8 cellular contexts compared by ENCODE assay signal in the genomic region with DNA sequence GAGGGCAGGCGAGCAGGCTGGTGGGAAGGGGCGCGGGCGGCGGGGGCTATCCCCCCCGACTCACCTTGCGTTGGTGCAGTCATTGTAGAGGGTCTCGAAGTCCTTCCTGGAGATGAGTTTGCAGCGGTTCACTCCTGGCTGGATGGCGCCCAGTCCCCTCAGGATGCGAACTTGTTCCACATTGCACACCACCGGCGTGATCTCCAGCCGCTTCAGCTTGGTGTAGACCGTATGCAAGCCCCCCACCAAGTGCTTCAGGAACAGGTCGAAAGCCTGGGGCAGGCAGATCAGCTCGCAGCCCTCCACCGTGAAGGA. TPM values are rescaled to one million over a fixed set of nuclear protein-coding genes. Genes with fewer than 3 reads are reported as not detected.
DNase-seq lines count a peak whose midpoint lies in the region; ATAC-seq, FAIRE-seq and TF ChIP-seq lines count a peak whose summit lies in the region.

No MANE protein-coding gene starts in this region.

- H3K27ac ChIP-seq in dorsolateral prefrontal cortex = peak overlapping the region in 40 of 59 donors; percentile 7 to 84 (median 70)

- DNase-seq in NB4 (ENCODE audit: low read depth) (peak; percentile 64), dorsolateral prefrontal cortex (peak in 1 of 10 donors; percentile 30), SKM-1 (lab: John Stamatoyannopoulos, UW; ENCODE audit: unreplicated experiment) (no peak), urothelium cell line (ENCODE audit: low spot score) (no peak)

- H3K27me3 ChIP-seq in dorsolateral prefrontal cortex = peaks cover 0 to 83% (median 28%) of the 10 kb centered on the region in 45 donors
- peaks cover 50% of the 10 kb centered on the region for H3K27me3 ChIP-seq in mucosa of stomach (ENCODE audit: control insufficient read depth, insufficient read depth, low read length)

- TF ChIP-seq POLR2A in NB4 (IDR thresholded peaks at IDR 0.05; ENCODE audit: extremely low read depth, insufficient read length) = no peak

- no peaks in the 10 kb centered on the region for H3K9me3 ChIP-seq in mucosa of stomach (ENCODE audit: control insufficient read depth, low read length)

- H3K4me1 ChIP-seq in mucosa of stomach (ENCODE audit: control insufficient read depth, insufficient read depth, low read length) = peaks cover 7% of the 10 kb centered on the region

- ATAC-seq in HG02981 (IDR thresholded peaks at IDR 0.05; ENCODE audit: unreplicated experiment) (no peak), GM21515 (IDR thresholded peaks at IDR 0.05; ENCODE audit: unreplicated experiment) (no peak)

- H3K36me3 ChIP-seq in mucosa of stomach (ENCODE audit: control insufficient read depth, insufficient read depth, low read length) = no peaks in the 10 kb centered on the region

- FAIRE-seq in urothelium cell line (lab: Jason Lieb, UNC) = no peak

- TF ChIP-seq CTCF in NB4 (IDR thresholded peaks at IDR 0.05; ENCODE audit: low read depth, low read length) = no peak
- TF ChIP-seq CTCF in dorsolateral prefrontal cortex (IDR thresholded peaks at IDR 0.05 in 54 of 56, conservative IDR thresholded peaks at IDR 0.05 in 2 of 56; ENCODE audit: low read depth in 1 of 56, partially characterized antibody in 56 of 56) = no peak

- peak overlapping the region; percentile 51 for H3K9ac ChIP-seq in mucosa of stomach (ENCODE audit: low read length)

- intact Hi-C loops in dorsolateral prefrontal cortex (cut with DNase I) = no loop called here

- H3K4me3 ChIP-seq in GM08714 (ENCODE audit: low read length) (peak overlapping the region; percentile 54; the same call in 1 of the 2 replicates), NB4 (ENCODE audit: low read depth, low read length) (peak overlapping the region; percentile 72), dorsolateral prefrontal cortex (peak overlapping the region; percentile 43 to 81 (median 66)), mucosa of stomach (ENCODE audit: low read length) (peak overlapping the region; percentile 12)

RNA-seq across cellular contexts. Expression of a gene that starts 1.2 kb away (rescaled TPM):
- total RNA-seq in dorsolateral prefrontal cortex = 10 to 100 TPM in 7 of 120 experiments, 1 to 10 TPM in 113; 2.0 to 12.6 (median 6.2) TPM

Comparison
In these comparisons a context has a peak if more than half of its experiments do, and no peak if none do; other contexts are left out.
1. H3K4me3 ChIP-seq: peak in every context shown above with its lines; median percentile 72 in NB4; 66 in dorsolateral prefrontal cortex; 54 in GM08714; 12 in mucosa of stomach.